Comparison of ENCODE assay signal across 8 cellular contexts in genomic region chr1:21764615-21765423, GRCh38. TPM values are rescaled to one million over a fixed set of nuclear protein-coding genes. Genes with fewer than 3 reads are reported as not detected.
DNase-seq lines count a peak whose midpoint lies in the region; TF ChIP-seq lines count a peak whose summit lies in the region.

No MANE protein-coding gene starts in this region.

- H3K9me3 ChIP-seq in WERI-Rb-1 (ENCODE audit: severe bottlenecking) = no peaks in the 10 kb centered on the region

- H3K27ac ChIP-seq in brain microvascular endothelial cell (peak overlapping the region; percentile 14), WERI-Rb-1 (no peak overlapping the region)

- peak; percentile 97 for DNase-seq in EL
- DNase-seq in MV-4-11 (lab: John Stamatoyannopoulos, UW) = peak; percentile 90
- peak; percentile 79 for DNase-seq in brain microvascular endothelial cell
- DNase-seq in myocyte (ENCODE audit: low read depth) = peak; percentile 89
- DNase-seq in NCI-H1694 (lab: John Stamatoyannopoulos, UW) = no peak
- DNase-seq in OCI-M2 (lab: John Stamatoyannopoulos, UW; ENCODE audit: unreplicated experiment) = no peak
- no peak for DNase-seq in NOMO-1 treated with DMSO at 0.1 percent for 48 hours (lab: John Stamatoyannopoulos, UW; ENCODE audit: unreplicated experiment)
- no peak for DNase-seq in WERI-Rb-1

- in situ Hi-C loops in brain microvascular endothelial cell (cut with HindIII; ENCODE audit: low pct_ligation_motif_present, low sequenced_read_pairs) = no loop called here

- H3K36me3 ChIP-seq in brain microvascular endothelial cell (replicated peaks) (no peaks in the 10 kb centered on the region), WERI-Rb-1 (no peaks in the 10 kb centered on the region; the same call in 1 of the 2 replicates)

- H3K4me3 ChIP-seq in brain microvascular endothelial cell (ENCODE audit: low read depth, low read length) = no peak overlapping the region
- no peak overlapping the region for H3K4me3 ChIP-seq in WERI-Rb-1 (ENCODE audit: low read depth, low read length)

- H3K27me3 ChIP-seq in brain microvascular endothelial cell (replicated peaks) (no peaks in the 10 kb centered on the region), WERI-Rb-1 (ENCODE audit: insufficient read depth, low read depth, severe bottlenecking) (no peaks in the 10 kb centered on the region)

- TF ChIP-seq CTCF in brain microvascular endothelial cell (IDR thresholded peaks at IDR 0.05; ENCODE audit: low read depth, low read length, missing control alignments) (no peak), WERI-Rb-1 (IDR thresholded peaks at IDR 0.05; ENCODE audit: low read depth, low read length) (no peak)

RNA-seq across cellular contexts. Expression of gene USP48, which starts 18.1 kb away (rescaled TPM):
- total RNA-seq in myocyte = 24.6 and 28.4 TPM in 2 replicates
- 22.5 TPM for polyA plus RNA-seq in myocyte (2012)

RNA-seq across cellular contexts. Expression of gene LDLRAD2, which starts 47.2 kb away (rescaled TPM):
- total RNA-seq in myocyte = not detected in 2 replicates
- polyA plus RNA-seq in myocyte (2012) = 50.9 TPM

Comparison
In these comparisons a context has a peak if more than half of its experiments do, and no peak if none do; other contexts are left out.
1. DNase-seq: peak in EL (single experiment), MV-4-11 (single experiment), brain microvascular endothelial cell (single experiment) and myocyte (single experiment); none in NCI-H1694 (single experiment), OCI-M2 (single experiment), NOMO-1 treated with DMSO at 0.1 percent for 48 hours (single experiment) and WERI-Rb-1 (single experiment).